8 cellular contexts compared by ENCODE assay signal in genomic region chr22:30212363-30212995, GRCh38. TPM values are rescaled to one million over a fixed set of nuclear protein-coding genes. Genes with fewer than 3 reads are reported as not detected.
DNase-seq lines count a peak whose midpoint lies in the region; ATAC-seq and TF ChIP-seq lines count a peak whose summit lies in the region.

No MANE protein-coding gene starts in this region.

- H3K27ac ChIP-seq in ACC112 (ENCODE audit: low read depth, low read length) = peak overlapping the region; percentile 99
- H3K27ac ChIP-seq in thyroid gland = peak overlapping the region; percentile 48 to 62 (median 62)

- no peaks in the 10 kb centered on the region for H3K9me3 Mint-ChIP-seq in activated T-helper 1 cell treated with anti-CD3 and anti-CD28 coated beads, Interleukin-12 subunit alpha, Interleukin-12 subunit beta, Interleukin-2, Interleukin-4 antibody, amounts not matched to agents 30 ng/mL and 10 ng/mL and 1 ng/mL, durations not matched to agents 14 hours and 24 hours and 36 hours
- H3K9me3 Mint-ChIP-seq in immature natural killer cell = no peaks in the 10 kb centered on the region

- no peak overlapping the region for H3K4me3 ChIP-seq in ACC112 (ENCODE audit: low read depth, low read length)
- no peak overlapping the region for H3K4me3 ChIP-seq in HFF-Myc (replicated peaks; ENCODE audit: low read depth, low read length)
- H3K4me3 ChIP-seq in thyroid gland (replicated peaks in 1 of 3) = no peak overlapping the region

- peaks cover 55% of the 10 kb centered on the region for H3K4me1 ChIP-seq in ACC112 (ENCODE audit: control insufficient read depth, insufficient read depth, low read length, unreplicated experiment)
- H3K4me1 ChIP-seq in thyroid gland = peaks cover 9 to 16% of the 10 kb centered on the region in 2 donors

- H3K27me3 ChIP-seq in ACC112 (ENCODE audit: insufficient read depth, low read length) = no peaks in the 10 kb centered on the region
- no peaks in the 10 kb centered on the region for H3K27me3 ChIP-seq in thyroid gland

- H3K36me3 ChIP-seq in ACC112 (ENCODE audit: insufficient read depth, low read length) = no peaks in the 10 kb centered on the region
- H3K36me3 ChIP-seq in thyroid gland = no peaks in the 10 kb centered on the region

- ATAC-seq in HG03025 (IDR thresholded peaks at IDR 0.05; ENCODE audit: low FRiP score, unreplicated experiment) (no peak), GM21381 (IDR thresholded peaks at IDR 0.05; ENCODE audit: unreplicated experiment) (no peak), GM21367 (IDR thresholded peaks at IDR 0.05; ENCODE audit: unreplicated experiment) (no peak)

- no peaks in the 10 kb centered on the region for H3K79me2 ChIP-seq in ACC112 (ENCODE audit: control insufficient read depth, insufficient read depth, low read length, unreplicated experiment)

- TF ChIP-seq CTCF in HFF-Myc (IDR thresholded peaks at IDR 0.05; ENCODE audit: low read depth, low read length, missing control alignments) (no peak), thyroid gland (IDR thresholded peaks at IDR 0.05) (no peak)

- DNase-seq in HFF-Myc (ENCODE audit: extremely low read depth, low read depth) (peak; percentile 46), immature natural killer cell (peak in 1 of 3 donors; percentile 23), thyroid gland (peak; percentile 91 to 92)
- no peak for DNase-seq in activated T-helper 1 cell treated with anti-CD3 and anti-CD28 coated beads, Interleukin-12 subunit alpha, Interleukin-12 subunit beta, Interleukin-2, Interleukin-4 antibody, amounts not matched to agents 30 ng/mL and 10 ng/mL and 1 ng/mL, durations not matched to agents 14 hours and 24 hours and 36 hours (ENCODE audit: low spot score)

- H3K4me1 Mint-ChIP-seq in activated T-helper 1 cell treated with anti-CD3 and anti-CD28 coated beads, Interleukin-12 subunit alpha, Interleukin-12 subunit beta, Interleukin-2, Interleukin-4 antibody, amounts not matched to agents 30 ng/mL and 10 ng/mL and 1 ng/mL, durations not matched to agents 14 hours and 24 hours and 36 hours (ENCODE audit: low read depth) = peaks cover 54% of the 10 kb centered on the region
- H3K4me1 Mint-ChIP-seq in immature natural killer cell = peaks cover 17 to 42% of the 10 kb centered on the region in 2 donors

- H3K36me3 Mint-ChIP-seq in activated T-helper 1 cell treated with anti-CD3 and anti-CD28 coated beads, Interleukin-12 subunit alpha, Interleukin-12 subunit beta, Interleukin-2, Interleukin-4 antibody, amounts not matched to agents 30 ng/mL and 10 ng/mL and 1 ng/mL, durations not matched to agents 14 hours and 24 hours and 36 hours (ENCODE audit: low read depth) = no peaks in the 10 kb centered on the region
- H3K36me3 Mint-ChIP-seq in immature natural killer cell = no peaks in the 10 kb centered on the region

- H3K27ac Mint-ChIP-seq in activated T-helper 1 cell treated with anti-CD3 and anti-CD28 coated beads, Interleukin-12 subunit alpha, Interleukin-12 subunit beta, Interleukin-2, Interleukin-4 antibody, amounts not matched to agents 30 ng/mL and 10 ng/mL and 1 ng/mL, durations not matched to agents 14 hours and 24 hours and 36 hours = peak overlapping the region; percentile 81
- H3K27ac Mint-ChIP-seq in immature natural killer cell = peak overlapping the region; percentile 39 to 78 (median 59)

- peak overlapping the region; percentile 4 for H3K4me3 Mint-ChIP-seq in activated T-helper 1 cell treated with anti-CD3 and anti-CD28 coated beads, Interleukin-12 subunit alpha, Interleukin-12 subunit beta, Interleukin-2, Interleukin-4 antibody, amounts not matched to agents 30 ng/mL and 10 ng/mL and 1 ng/mL, durations not matched to agents 14 hours and 24 hours and 36 hours
- H3K4me3 Mint-ChIP-seq in immature natural killer cell = peak overlapping the region in 2 of 5 donors; percentile 16 to 27

- WGBS in thyroid gland, 2 donors = 41 to 44% methylated on average over 5 of the region's 5 CpGs

- no peak overlapping the region for H2AFZ ChIP-seq in ACC112 (ENCODE audit: low read length, unreplicated experiment)

- H3K27me3 Mint-ChIP-seq in activated T-helper 1 cell treated with anti-CD3 and anti-CD28 coated beads, Interleukin-12 subunit alpha, Interleukin-12 subunit beta, Interleukin-2, Interleukin-4 antibody, amounts not matched to agents 30 ng/mL and 10 ng/mL and 1 ng/mL, durations not matched to agents 14 hours and 24 hours and 36 hours (ENCODE audit: insufficient read depth) = no peaks in the 10 kb centered on the region
- peaks cover 0 to 8% (median 1%) of the 10 kb centered on the region in 3 donors for H3K27me3 Mint-ChIP-seq in immature natural killer cell (ENCODE audit: low read depth in 3 of 3)

- H3K9me3 ChIP-seq in thyroid gland = no peaks in the 10 kb centered on the region

- no peak for TF ChIP-seq POLR2A in thyroid gland (IDR thresholded peaks at IDR 0.05)

- intact Hi-C loops in activated T-helper 1 cell treated with anti-CD3 and anti-CD28 coated beads, Interleukin-12 subunit alpha, Interleukin-12 subunit beta, Interleukin-2, Interleukin-4 antibody, amounts not matched to agents 30 ng/mL and 10 ng/mL and 1 ng/mL, durations not matched to agents 14 hours and 24 hours and 36 hours (cut with micrococcal nuclease) = loop anchor here (1.0 to 2.0 kb wide), 3 partner anchors 16 to 34 kb away; no protein-coding TSS in a partner anchor
- intact Hi-C loops in thyroid gland (cut with DNase I) = no loop called here

RNA-seq across cellular contexts. Expression of gene LIF, which starts 34.1 kb away (rescaled TPM):
- 450 and 455 TPM in 2 replicates for total RNA-seq in activated T-helper 1 cell treated with anti-CD3 and anti-CD28 coated beads, Interleukin-12 subunit alpha, Interleukin-12 subunit beta, Interleukin-2, Interleukin-4 antibody, amounts not matched to agents 30 ng/mL and 10 ng/mL and 1 ng/mL, durations not matched to agents 14 hours and 24 hours and 36 hours
- polyA plus RNA-seq in immature natural killer cell = 1 to 10 TPM in 1 of 3 donors, under 1 TPM in 1, not detected in 1; 0.29 to 1.0 TPM
- 1 to 10 TPM in 3 of 4 donors, under 1 TPM in 1; 0.89 to 2.6 (median 2.2) TPM for total RNA-seq in thyroid gland

RNA-seq across cellular contexts. Expression of gene OSM, which starts 54.2 kb away (rescaled TPM):
- 76.7 and 78.3 TPM in 2 replicates for total RNA-seq in activated T-helper 1 cell treated with anti-CD3 and anti-CD28 coated beads, Interleukin-12 subunit alpha, Interleukin-12 subunit beta, Interleukin-2, Interleukin-4 antibody, amounts not matched to agents 30 ng/mL and 10 ng/mL and 1 ng/mL, durations not matched to agents 14 hours and 24 hours and 36 hours
- 10 to 100 TPM in 2 of 3 donors, 1 to 10 TPM in 1; 7.5 to 22.3 (median 16.6) TPM for polyA plus RNA-seq in immature natural killer cell
- under 1 TPM in 1 of 4 donors, not detected in 3; 0.40 TPM for total RNA-seq in thyroid gland

Comparison
In these comparisons a context has a peak if more than half of its experiments do, and no peak if none do; other contexts are left out.
1. RNA of gene LIF, which starts 34.1 kb away (total RNA-seq): 450 to 455 TPM in activated T-helper 1 cell treated with anti-CD3 and anti-CD28 coated beads, Interleukin-12 subunit alpha, Interleukin-12 subunit beta, Interleukin-2, Interleukin-4 antibody, amounts not matched to agents 30 ng/mL and 10 ng/mL and 1 ng/mL, durations not matched to agents 14 hours and 24 hours and 36 hours; 0.89 to 2.6 TPM in thyroid gland; every median in the first group is over 100 times any median in the second.
2. RNA of gene OSM, which starts 54.2 kb away (total RNA-seq): 76.7 to 78.3 TPM in activated T-helper 1 cell treated with anti-CD3 and anti-CD28 coated beads, Interleukin-12 subunit alpha, Interleukin-12 subunit beta, Interleukin-2, Interleukin-4 antibody, amounts not matched to agents 30 ng/mL and 10 ng/mL and 1 ng/mL, durations not matched to agents 14 hours and 24 hours and 36 hours; 0.40 TPM in thyroid gland; every median in the first group is over 10 times any median in the second.